In the genomic region with DNA sequence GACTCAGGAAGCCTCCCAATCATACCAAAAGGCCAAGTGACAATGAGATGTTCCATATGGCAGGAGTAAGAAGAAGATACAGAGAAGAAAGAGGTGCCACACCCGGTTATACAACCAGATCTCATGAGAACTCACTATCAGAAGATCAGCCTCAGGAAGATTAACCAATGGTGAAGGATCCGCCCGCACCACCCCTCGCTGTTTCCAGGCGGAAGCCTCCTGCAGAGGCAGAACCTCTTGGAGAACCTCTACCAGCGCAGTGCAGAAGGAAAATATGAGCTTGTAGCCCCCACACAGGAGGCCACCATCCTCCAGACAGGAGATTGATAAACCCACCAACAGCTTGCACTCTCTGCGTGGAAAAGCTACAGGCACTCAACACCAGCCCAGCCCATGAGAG, we compare ENCODE assay signal across 11 cellular contexts.
"Had no signal": no experiment of that assay in that cellular context is flagged by ENCODE, and none has a peak within 500 bp of the region (broad histone marks: within the 10 kb centered on the region; RNA-seq: fewer than 3 reads in every experiment).

No MANE protein-coding gene starts in this region.

- H3K4me1 ChIP-seq: HAP-1 had no signal

- ATAC-seq: GM23338, HCT116 had no signal

- H3K9ac ChIP-seq: GM23248 had no signal

- FAIRE-seq: H1, H54 had no signal

- H3K4me3 ChIP-seq: GM23248, GM23338, HAP-1 had no signal

- H3K4me2 ChIP-seq: GM23338 had no signal

- H3K36me3 ChIP-seq: HAP-1 had no signal

- DNase-seq: GM23248, GOT3, H7, H9, HCEC 1CT, HFFc6 had no signal

- H2AFZ ChIP-seq: GM23248, GM23338 had no signal

- H3K9me3 ChIP-seq: HAP-1 had no signal

- H3K27ac ChIP-seq: GM23248 had no signal
